In the genomic region with DNA sequence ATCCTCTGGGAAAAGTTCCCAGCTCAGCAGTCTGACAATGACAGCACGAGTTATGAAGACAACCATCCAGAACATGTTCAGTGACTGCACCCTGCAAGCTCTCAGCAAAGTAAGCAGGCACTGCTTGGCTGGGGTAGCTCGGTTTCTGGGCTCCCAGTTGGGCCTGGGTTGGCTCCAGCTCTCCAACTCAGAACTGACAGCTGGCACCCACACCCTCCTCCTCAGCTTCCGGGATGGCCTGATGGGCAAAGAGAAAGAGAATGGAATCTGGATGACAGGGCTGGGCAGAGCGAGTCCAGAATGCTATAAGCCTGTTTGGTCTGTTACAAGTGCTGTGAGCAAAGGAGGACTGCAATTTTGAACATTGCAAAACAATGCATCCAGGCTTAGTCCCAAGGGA, we compare ENCODE assay signal across 9 cellular contexts.
DNase-seq lines count a peak whose midpoint lies in the region; ATAC-seq and TF ChIP-seq lines count a peak whose summit lies in the region.
"Had no signal": no experiment of that assay in that cellular context is flagged by ENCODE, and none has a peak within 500 bp of the region (broad histone marks: within the 10 kb centered on the region; RNA-seq: fewer than 3 reads in every experiment).

No MANE protein-coding gene starts in this region.

- H3K36me3 ChIP-seq in mucosa of descending colon (ENCODE audit: low read depth) (no peaks in the 10 kb centered on the region), tibial artery (no peaks in the 10 kb centered on the region)
- H3K36me3 ChIP-seq: Peyer's patch had no signal

- intact Hi-C loops in mucosa of descending colon (cut with DNase I, micrococcal nuclease) (no loop called here), tibial artery (cut with DNase I; ENCODE audit: low total_unique reads) (no loop called here)

- CTCF ChIA-PET in RWPE1 (lab: Yijun Ruan, JAX) = interaction anchor here (0.5 kb wide), 1 partner anchor 273 kb away, joined by 4 read pairs; no protein-coding TSS in a partner anchor

- H3K4me3 ChIP-seq in mucosa of descending colon (no peak overlapping the region), tibial artery (no peak overlapping the region)
- H3K4me3 ChIP-seq: Peyer's patch had no signal

- TF ChIP-seq CTCF in RWPE1 (conservative IDR thresholded peaks at IDR 0.05; ENCODE audit: low read depth) (no peak), mucosa of descending colon (IDR thresholded peaks at IDR 0.05) (no peak), tibial artery (IDR thresholded peaks at IDR 0.05) (no peak)

- H3K9me3 ChIP-seq in mucosa of descending colon (no peaks in the 10 kb centered on the region), tibial artery (no peaks in the 10 kb centered on the region)
- H3K9me3 ChIP-seq: Peyer's patch had no signal

- H3K4me1 ChIP-seq in mucosa of descending colon (ENCODE audit: low read depth) (no peaks in the 10 kb centered on the region), tibial artery (peaks cover 0 to 33% (median 9%) of the 10 kb centered on the region in 4 donors)
- H3K4me1 ChIP-seq: Peyer's patch had no signal

- ATAC-seq in mucosa of descending colon = peak; percentile 54
- no peak for ATAC-seq in GM18498 (IDR thresholded peaks at IDR 0.05; ENCODE audit: unreplicated experiment)

- no peaks in the 10 kb centered on the region for H3K27me3 ChIP-seq in tibial artery
- H3K27me3 ChIP-seq: Peyer's patch had no signal

- H3K27ac ChIP-seq in RWPE1 = peak overlapping the region; percentile 84
- peak overlapping the region; percentile 7 to 24 for H3K27ac ChIP-seq in tibial artery

- POLR2A ChIA-PET in RWPE1 (lab: Yijun Ruan, JAX; ENCODE audit: low non-redundant PET) = no interaction called here

- DNase-seq in RWPE1 (ENCODE audit: low spot score) = peak; percentile 21
- DNase-seq in fibroblast of gingiva (ENCODE audit: low read depth) = peak; percentile 95
- DNase-seq in mucosa of descending colon = peak; percentile 3 to 55 (median 23)
- DNase-seq in tibial artery = peak in 1 of 2 donors; percentile 69
- DNase-seq in NCI-H1092 treated with DMSO at 0.1 percent for 48 hours (lab: John Stamatoyannopoulos, UW) = no peak
- DNase-seq in activated T-cell treated with anti-CD3 and anti-CD28 coated beads for 4 hours = no peak
- DNase-seq in SKM-1 treated with dmso at 0.1 percent for 144 hours (lab: John Stamatoyannopoulos, UW; ENCODE audit: unreplicated experiment) = no peak

Comparison
In these comparisons a context has a peak if more than half of its experiments do, and no peak if none do; other contexts are left out.
1. DNase-seq: peak in RWPE1 (single experiment), fibroblast of gingiva (single experiment) and mucosa of descending colon (3 of 3); none in NCI-H1092 treated with DMSO at 0.1 percent for 48 hours (single experiment), activated T-cell treated with anti-CD3 and anti-CD28 coated beads for 4 hours (single experiment) and SKM-1 treated with dmso at 0.1 percent for 144 hours (single experiment).